In the genomic region with DNA sequence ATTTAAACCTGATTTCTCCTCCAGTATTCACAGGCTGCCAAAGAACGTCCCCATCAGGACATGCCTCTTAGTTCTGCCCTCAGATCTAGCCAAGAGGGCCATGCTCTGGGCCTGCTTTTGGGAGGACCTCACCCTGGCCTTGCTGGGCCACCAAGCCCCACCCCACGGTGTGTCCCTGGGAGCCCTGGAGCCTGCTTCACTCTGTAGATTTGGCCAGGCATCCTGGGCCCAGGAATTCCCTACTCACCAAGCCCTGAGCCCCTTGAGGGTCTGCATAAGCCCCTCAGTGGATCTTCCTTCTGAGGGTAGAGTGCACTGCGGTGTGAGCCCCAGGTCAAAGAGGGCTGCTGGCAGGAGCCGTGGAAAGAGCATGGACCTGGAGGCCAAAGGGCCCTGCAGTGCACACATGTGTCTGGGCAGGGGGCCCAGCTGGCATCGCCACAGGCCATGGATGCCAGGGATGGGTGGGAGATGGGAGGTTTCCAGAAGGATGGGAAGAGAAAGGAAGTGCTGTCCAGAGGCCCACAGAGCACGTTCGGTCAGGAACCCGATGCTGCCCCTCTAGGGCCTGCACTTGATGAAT, we compare ENCODE assay signal across 19 cellular contexts.
"Had no signal": no experiment of that assay in that cellular context is flagged by ENCODE, and none has a peak within 500 bp of the region (broad histone marks: within the 10 kb centered on the region; RNA-seq: fewer than 3 reads in every experiment).

No MANE protein-coding gene starts in this region.

- H3K9ac ChIP-seq: SK-N-SH had no signal

- H3K9me3 ChIP-seq: SK-N-SH had no signal

- DNase-seq: IMR-90, Kasumi-1, KG1, NCI-H1092, NCI-H1417 treated with DMSO at 0.1 percent for 48 hours, NCI-H146, NCI-H1694 treated with DMSO at 0.1 percent for 48 hours, NCI-H1930, NCI-H2081, NCI-H2107, NCI-H2227 treated with DMSO at 0.1 percent for 48 hours, NCI-H446, NCI-H510A, NCI-H524 treated with DMSO at 0.1 percent for 48 hours, NCI-H69, NCI-H774, SHP77, SK-N-SH had no signal

- H3K27ac ChIP-seq: RWPE1 had no signal
